In genomic region chr10:92849234-92849525, GRCh38 we compare ENCODE assay signal across 8 cellular contexts. TPM values are rescaled to one million over a fixed set of nuclear protein-coding genes. Genes with fewer than 3 reads are reported as not detected.
DNase-seq lines count a peak whose midpoint lies in the region; ATAC-seq and TF ChIP-seq lines count a peak whose summit lies in the region.

No MANE protein-coding gene starts in this region.

- H3K27me3 Mint-ChIP-seq in activated T-cell treated with anti-CD3 and anti-CD28 coated beads, Interleukin-2, amount 50 U/mL, for 4 hours (ENCODE audit: low read depth): no peaks in the 10 kb centered on the region

- H3K4me3 ChIP-seq in WERI-Rb-1 (ENCODE audit: low read depth, low read length) (peak overlapping the region; percentile 92), iPS-18a (ENCODE audit: low read length) (peak overlapping the region; percentile 62), stomach smooth muscle (ENCODE audit: low read length in 2 of 2) (peak overlapping the region; percentile 70 to 81)

- peaks cover 1% of the 10 kb centered on the region for H3K36me3 Mint-ChIP-seq in activated T-cell treated with anti-CD3 and anti-CD28 coated beads, Interleukin-2, amount 50 U/mL, for 4 hours (ENCODE audit: insufficient read depth)

- H3K27me3 ChIP-seq in WERI-Rb-1 (ENCODE audit: insufficient read depth, low read depth, severe bottlenecking): no peaks in the 10 kb centered on the region
- peaks cover 30% of the 10 kb centered on the region for H3K27me3 ChIP-seq in iPS-18a (ENCODE audit: control insufficient read depth, insufficient read depth, low read length)
- no peaks in the 10 kb centered on the region for H3K27me3 ChIP-seq in stomach smooth muscle (ENCODE audit: control insufficient read depth in 1 of 2, insufficient read depth in 2 of 2, low read length in 2 of 2)

- no peak overlapping the region for H3K9ac ChIP-seq in iPS-18a (ENCODE audit: low read length)
- peak overlapping the region; percentile 55 to 61 for H3K9ac ChIP-seq in stomach smooth muscle (ENCODE audit: low read length in 2 of 2)

- peaks cover 6% of the 10 kb centered on the region for H3K9me3 ChIP-seq in WERI-Rb-1 (ENCODE audit: severe bottlenecking)
- H3K9me3 ChIP-seq in iPS-18a (ENCODE audit: control insufficient read depth, low read depth, low read length): no peaks in the 10 kb centered on the region
- H3K9me3 ChIP-seq in stomach smooth muscle (ENCODE audit: control insufficient read depth in 2 of 2, low read length in 2 of 2): no peaks in the 10 kb centered on the region

- no peaks in the 10 kb centered on the region for H3K9me3 Mint-ChIP-seq in activated T-cell treated with anti-CD3 and anti-CD28 coated beads, Interleukin-2, amount 50 U/mL, for 4 hours

- H3K4me1 Mint-ChIP-seq in activated T-cell treated with anti-CD3 and anti-CD28 coated beads, Interleukin-2, amount 50 U/mL, for 4 hours (ENCODE audit: low read depth): peaks cover 34% of the 10 kb centered on the region

- H3K4me3 Mint-ChIP-seq in activated T-cell treated with anti-CD3 and anti-CD28 coated beads, Interleukin-2, amount 50 U/mL, for 4 hours: peak overlapping the region; percentile 84

- H3K4me1 ChIP-seq in iPS-18a (ENCODE audit: control insufficient read depth, low read depth, low read length) (peaks cover 4% of the 10 kb centered on the region), stomach smooth muscle (ENCODE audit: control insufficient read depth, insufficient read depth, low read length) (no peaks in the 10 kb centered on the region)

- H3K36me3 ChIP-seq in WERI-Rb-1 (0 out of 2 replicates have a peak, but pooled peaks cover 2% of the 10 kb centered on the region), iPS-18a (ENCODE audit: control insufficient read depth, low read depth, low read length) (no peaks in the 10 kb centered on the region), stomach smooth muscle (ENCODE audit: control insufficient read depth in 2 of 2, insufficient read depth in 2 of 2, low read length in 2 of 2) (no peaks in the 10 kb centered on the region)

- no peak for DNase-seq in activated T-cell treated with anti-CD3 and anti-CD28 coated beads, Interleukin-2, amount 50 U/mL, for 4 hours
- DNase-seq in activated T-cell treated with anti-CD3 and anti-CD28 coated beads, Interleukin-2, amount 50 U/mL, for 48 hours: no peak
- DNase-seq in WERI-Rb-1: no peak
- DNase-seq in iPS-NIHi11 (ENCODE audit: low spot score): no peak
- DNase-seq in COLO829 (ENCODE audit: low spot score): no peak
- DNase-seq in GDM1 (lab: John Stamatoyannopoulos, UW): no peak

- TF ChIP-seq CTCF in WERI-Rb-1 (IDR thresholded peaks at IDR 0.05; ENCODE audit: low read depth, low read length): no peak

- peak in 1 of 2 donors; percentile 6 for ATAC-seq in activated T-cell treated with anti-CD3 and anti-CD28 coated beads, Interleukin-2, amount 50 U/mL, for 4 hours

- H3K27ac ChIP-seq in WERI-Rb-1 (peak overlapping the region; percentile 98), iPS-18a (ENCODE audit: low read length) (no peak overlapping the region), stomach smooth muscle (ENCODE audit: low read length) (no peak overlapping the region)

RNA-seq across cellular contexts. Expression of gene EXOC6, which starts 0.9 kb away (rescaled TPM):
- total RNA-seq in activated T-cell treated with anti-CD3 and anti-CD28 coated beads, Interleukin-2, amount 50 U/mL, for 4 hours: 10 to 100 TPM; 10.3 to 11.2 (median 10.8) TPM
